Comparison of ENCODE assay signal across 16 cellular contexts in the genomic region with DNA sequence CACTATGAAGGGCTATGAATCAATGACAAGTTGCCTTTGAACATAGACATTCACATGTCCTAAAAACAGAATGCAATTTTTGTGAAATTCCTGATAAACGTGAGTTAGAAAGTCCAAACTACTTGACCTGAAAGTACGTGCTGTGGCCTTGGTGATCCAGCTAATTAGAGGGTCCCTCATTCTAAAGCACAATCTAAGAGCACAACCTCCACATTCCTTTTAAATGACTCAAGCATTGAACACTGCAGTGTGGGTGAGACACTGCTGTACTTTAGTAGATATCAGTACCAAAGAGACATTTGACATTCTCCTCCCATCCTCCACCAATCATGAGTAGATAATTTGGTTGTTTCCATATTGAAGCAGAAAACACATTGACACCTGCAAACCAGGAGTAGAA.
DNase-seq lines count a peak whose midpoint lies in the region; ATAC-seq and FAIRE-seq lines count a peak whose summit lies in the region.
"Had no signal": no experiment of that assay in that cellular context is flagged by ENCODE, and none has a peak within 500 bp of the region (broad histone marks: within the 10 kb centered on the region; RNA-seq: fewer than 3 reads in every experiment).

No MANE protein-coding gene starts in this region.

- no peak overlapping the region for H2BK12ac ChIP-seq in mesenchymal stem cell (ENCODE audit: low read length in 2 of 2)

- no peak overlapping the region for H3K14ac ChIP-seq in mesenchymal stem cell (ENCODE audit: low read length in 2 of 2)

- intact Hi-C loops in aorta (cut with DNase I), result no loop called here

- no peak for ATAC-seq in aorta (ENCODE audit: low FRiP score)
- ATAC-seq: CD8-positive, alpha-beta T cell had no signal

- H2BK5ac ChIP-seq in mesenchymal stem cell (ENCODE audit: low read depth, low read length, poor library complexity, severe bottlenecking), result no peak overlapping the region

- H3K9ac ChIP-seq in mesenchymal stem cell (ENCODE audit: low read length), result no peak overlapping the region

- WGBS in mesenchymal stem cell, result 0% methylated on average over 1 of the region's 2 CpGs
- WGBS in aorta, 2 donors, result 65 to 90% methylated on average over 2 of the region's 2 CpGs

- H3K18ac ChIP-seq in mesenchymal stem cell (ENCODE audit: low read depth in 1 of 2, low read length in 2 of 2), result no peak overlapping the region

- FAIRE-seq in HTR-8/SVneo (lab: Jason Lieb, UNC), result peak; percentile 75
- FAIRE-seq: D721Med had no signal

- DNase-seq in HTR-8/SVneo (ENCODE audit: insufficient read length, low spot score) (no peak), astrocyte of the hippocampus (ENCODE audit: low read depth, low spot score) (peak; percentile 27), mesenchymal stem cell (peak; percentile 7), RPMI8226 (no peak), NCI-H748 treated with DMSO at 0.1 percent for 48 hours (lab: John Stamatoyannopoulos, UW) (no peak), SJCRH30 (no peak), aorta (no peak)
- DNase-seq: CD8-positive, alpha-beta T cell; DND-41; HFFc6; Karpas-422; NCI-H2029; NCI-H510A; Peyer's patch; SIG-M5 had no signal

- H3K27me3 ChIP-seq in mesenchymal stem cell (ENCODE audit: control insufficient read depth in 1 of 2, insufficient read depth in 1 of 2, low read length in 2 of 2) (no peaks in the 10 kb centered on the region), SJCRH30 (no peaks in the 10 kb centered on the region), aorta (ENCODE audit: control insufficient read depth in 1 of 2, insufficient read depth in 2 of 2, low read length in 1 of 2) (no peaks in the 10 kb centered on the region)
- H3K27me3 ChIP-seq: Peyer's patch had no signal

- H2AK5ac ChIP-seq in mesenchymal stem cell (ENCODE audit: low read length, severe bottlenecking), result no peak overlapping the region

- H3K4ac ChIP-seq in mesenchymal stem cell (ENCODE audit: low read depth in 1 of 2, low read length in 2 of 2), result no peak overlapping the region

- H4K91ac ChIP-seq in mesenchymal stem cell (ENCODE audit: low read length), result no peak overlapping the region

- H4K8ac ChIP-seq in mesenchymal stem cell (ENCODE audit: low read length), result no peak overlapping the region

- no peaks in the 10 kb centered on the region for H3K36me3 ChIP-seq in mesenchymal stem cell (ENCODE audit: control insufficient read depth in 1 of 2, insufficient read depth in 2 of 2, low read depth in 1 of 2, low read length in 2 of 2)
- no peaks in the 10 kb centered on the region for H3K36me3 ChIP-seq in SJCRH30
- no peaks in the 10 kb centered on the region for H3K36me3 ChIP-seq in aorta (ENCODE audit: control insufficient read depth in 1 of 2, insufficient read depth in 2 of 2, low read length in 1 of 2)
- H3K36me3 ChIP-seq: Peyer's patch had no signal

- H3K23ac ChIP-seq in mesenchymal stem cell (ENCODE audit: low read length in 2 of 2), result no peak overlapping the region

- H3K27ac ChIP-seq in mesenchymal stem cell (ENCODE audit: low read length, poor library complexity, severe bottlenecking) (no peak overlapping the region), SJCRH30 (no peak overlapping the region), aorta (ENCODE audit: low read depth in 1 of 2, low read length in 2 of 2) (no peak overlapping the region)
- H3K27ac ChIP-seq: Peyer's patch had no signal

- H2BK120ac ChIP-seq in mesenchymal stem cell (ENCODE audit: low read depth, low read length), result no peak overlapping the region

- H3K9me3 ChIP-seq in mesenchymal stem cell (ENCODE audit: control insufficient read depth, low read length) (peaks cover 4% of the 10 kb centered on the region), SJCRH30 (replicated peaks) (no peaks in the 10 kb centered on the region), aorta (ENCODE audit: control insufficient read depth, low read length) (no peaks in the 10 kb centered on the region)
- H3K9me3 ChIP-seq: Peyer's patch had no signal

- H3K4me1 ChIP-seq in mesenchymal stem cell (ENCODE audit: control insufficient read depth, insufficient read depth, low read depth, low read length), result no peaks in the 10 kb centered on the region
- no peaks in the 10 kb centered on the region for H3K4me1 ChIP-seq in SJCRH30
- H3K4me1 ChIP-seq in aorta (ENCODE audit: control insufficient read depth in 1 of 2, insufficient read depth in 2 of 2, low read length in 2 of 2), result no peaks in the 10 kb centered on the region
- H3K4me1 ChIP-seq: Peyer's patch had no signal

- no peak overlapping the region for H3K4me2 ChIP-seq in mesenchymal stem cell (ENCODE audit: low read length, poor library complexity, severe bottlenecking)

- H2BK15ac ChIP-seq in mesenchymal stem cell (ENCODE audit: low read depth, poor library complexity, severe bottlenecking), result no peak overlapping the region

- H2AFZ ChIP-seq in mesenchymal stem cell (ENCODE audit: low read depth, low read length), result no peak overlapping the region

- H3K4me3 ChIP-seq in mesenchymal stem cell (ENCODE audit: insufficient read depth in 1 of 2, low read depth in 1 of 2, low read length in 2 of 2), result no peak overlapping the region
- no peak overlapping the region for H3K4me3 ChIP-seq in SJCRH30
- no peak overlapping the region for H3K4me3 ChIP-seq in aorta (ENCODE audit: low read length in 2 of 2)
- H3K4me3 ChIP-seq: Peyer's patch had no signal

- H3K79me1 ChIP-seq in mesenchymal stem cell (replicated peaks; ENCODE audit: low read length, poor library complexity, severe bottlenecking), result no peaks in the 10 kb centered on the region

Comparison
In these comparisons a context has a peak if more than half of its experiments do, and no peak if none do; other contexts are left out.
1. DNase-seq: peak in astrocyte of the hippocampus (single experiment) and mesenchymal stem cell (single experiment); none in HTR-8/SVneo (single experiment), RPMI8226 (single experiment), NCI-H748 treated with DMSO at 0.1 percent for 48 hours (single experiment), SJCRH30 (0 of 2) and aorta (0 of 2).